Comparison of ENCODE assay signal across 22 cellular contexts in genomic region chr17:56023851-56024250, GRCh38.
"Had no signal": no experiment of that assay in that cellular context is flagged by ENCODE, and none has a peak within 500 bp of the region (broad histone marks: within the 10 kb centered on the region; RNA-seq: fewer than 3 reads in every experiment).

No MANE protein-coding gene starts in this region.

- H3K36me3 Mint-ChIP-seq: memory B cell; stimulated activated memory B cell treated with anti-CD40 and anti-IgM and Interleukin-4, amounts not matched to agents 10 μg/mL and 1 μg/mL and 100 μg/mL, for 72 hours; T-cell had no signal

- H3K4me1 ChIP-seq: ascending aorta, breast epithelium, esophagus squamous epithelium, pancreas, transverse colon, vagina had no signal

- H3K36me3 ChIP-seq: ascending aorta, breast epithelium, esophagus squamous epithelium, pancreas, transverse colon, vagina had no signal

- H3K9me3 ChIP-seq: ascending aorta, breast epithelium, esophagus squamous epithelium, mucosa of descending colon, pancreas, transverse colon, vagina had no signal

- H3K4me1 Mint-ChIP-seq: memory B cell; stimulated activated memory B cell treated with anti-CD40 and anti-IgM and Interleukin-4, amounts not matched to agents 10 μg/mL and 1 μg/mL and 100 μg/mL, for 72 hours; T-cell had no signal

- ATAC-seq: activated CD4-positive, CD25-positive, alpha-beta regulatory T cell treated with anti-CD3 and anti-CD28 coated beads, Interleukin-2, amount 50 U/mL, for 24 hours; left ventricle myocardium superior; mucosa of descending colon; naive thymus-derived CD4-positive, alpha-beta T cell; pancreas; stimulated activated memory B cell treated with anti-CD40 and anti-IgM and Interleukin-4, amounts not matched to agents 10 μg/mL and 1 μg/mL and 100 μg/mL, for 72 hours; T-cell had no signal

- H3K4me3 ChIP-seq: ascending aorta, breast epithelium, esophagus squamous epithelium, mucosa of descending colon, pancreas, transverse colon, vagina had no signal

- H3K9me3 Mint-ChIP-seq: memory B cell, T-cell had no signal

- H3K27me3 Mint-ChIP-seq: memory B cell; stimulated activated memory B cell treated with anti-CD40 and anti-IgM and Interleukin-4, amounts not matched to agents 10 μg/mL and 1 μg/mL and 100 μg/mL, for 72 hours had no signal

- H3K27me3 ChIP-seq: ascending aorta, esophagus squamous epithelium, pancreas, transverse colon, vagina had no signal

- H3K27ac Mint-ChIP-seq: memory B cell; naive thymus-derived CD4-positive, alpha-beta T cell; stimulated activated memory B cell treated with anti-CD40 and anti-IgM and Interleukin-4, amounts not matched to agents 10 μg/mL and 1 μg/mL and 100 μg/mL, for 72 hours; T-cell had no signal

- DNase-seq: activated effector memory CD4-positive, alpha-beta T cell treated with Interleukin-2 at 50 U/mL for 16 hours; cerebellar nuclear complex; effector CD8-positive, alpha-beta T cell; esophagus squamous epithelium; hypothalamus; kidney; left ventricle myocardium superior; mucosa of descending colon; naive thymus-derived CD4-positive, alpha-beta T cell; pancreas; stimulated activated CD4-positive, alpha-beta T cell treated with anti-CD3 and anti-CD28 coated beads, Interleukin-12 subunit alpha, Interleukin-12 subunit beta, amount 100 ng/mL, for 4 hours; stimulated activated CD4-positive, alpha-beta T cell treated with anti-CD3 and anti-CD28 coated beads, Interleukin-2, amount 100 ng/mL, for 48 hours; substantia nigra; T-cell; T-helper 9 cell; transverse colon had no signal

- H3K27ac ChIP-seq: ascending aorta, breast epithelium, esophagus squamous epithelium, pancreas, transverse colon, vagina had no signal

- H3K4me3 Mint-ChIP-seq: memory B cell; naive thymus-derived CD4-positive, alpha-beta T cell; stimulated activated memory B cell treated with anti-CD40 and anti-IgM and Interleukin-4, amounts not matched to agents 10 μg/mL and 1 μg/mL and 100 μg/mL, for 72 hours; T-cell had no signal
